27 cellular contexts compared by ENCODE assay signal in the genomic region with DNA sequence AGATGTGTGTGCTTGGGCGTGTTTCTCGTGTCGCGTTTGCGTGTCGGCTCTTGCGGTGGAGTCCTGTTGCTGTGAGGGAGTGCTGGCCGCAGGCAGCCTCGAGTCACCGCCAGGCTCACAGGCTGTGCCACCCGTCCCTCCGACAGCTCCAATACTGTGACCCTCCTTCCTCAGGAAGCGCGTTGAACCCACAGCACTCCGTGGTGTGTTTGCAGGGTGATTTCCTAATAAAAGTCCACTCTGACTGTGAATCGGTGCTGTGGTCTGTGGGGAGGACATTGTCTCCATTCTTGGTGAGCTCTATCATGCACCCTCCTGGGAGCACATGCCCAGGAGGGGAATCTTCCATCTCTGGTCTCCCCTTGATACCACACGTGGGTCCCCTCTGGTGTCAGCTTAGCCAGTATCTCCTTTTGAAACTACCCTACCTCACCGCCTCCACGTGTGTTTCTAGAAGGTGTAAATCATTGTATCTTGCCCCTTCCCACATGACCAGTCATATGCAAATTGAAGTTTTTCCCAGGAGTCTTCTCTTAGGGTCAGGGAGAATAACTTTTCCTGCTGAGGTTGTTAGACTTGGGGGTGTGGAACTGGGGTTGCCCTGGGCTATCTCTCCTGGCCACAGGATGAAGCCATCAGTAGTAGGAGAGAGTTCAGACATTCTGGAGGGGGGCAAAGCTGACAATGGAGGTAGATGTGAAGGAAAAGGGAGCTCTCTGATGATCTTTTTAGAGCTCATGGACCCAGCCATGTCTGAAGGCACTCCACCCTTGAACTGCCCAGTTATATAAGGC. TPM values are rescaled to one million over a fixed set of nuclear protein-coding genes. Genes with fewer than 3 reads are reported as not detected.
DNase-seq lines count a peak whose midpoint lies in the region; ATAC-seq and TF ChIP-seq lines count a peak whose summit lies in the region.
"Had no signal": no experiment of that assay in that cellular context is flagged by ENCODE, and none has a peak within 500 bp of the region (broad histone marks: within the 10 kb centered on the region; RNA-seq: fewer than 3 reads in every experiment).

No MANE protein-coding gene starts in this region.

- no peak for TF ChIP-seq CTCF in glutamatergic neuron (IDR thresholded peaks at IDR 0.05; ENCODE audit: partially characterized antibody, unreplicated experiment)
- no peak for TF ChIP-seq CTCF in neural crest cell (conservative IDR thresholded peaks at IDR 0.05)

- H3K4me3 Mint-ChIP-seq in glutamatergic neuron (ENCODE audit: unreplicated experiment) (no peak overlapping the region), neural crest cell (no peak overlapping the region)
- H3K4me3 Mint-ChIP-seq: activated CD8-positive, alpha-beta T cell treated with anti-CD3 and anti-CD28 coated beads, Interleukin-2, amount 10 ng/mL, durations not matched to agents 7 days and 5 days; central memory CD8-positive, alpha-beta T cell; nephron progenitor cell; T-helper 2 cell treated with Interferon-gamma antibody and Interleukin-4, amounts not matched to agents 5 μg/mL and 100 μg/mL, for 36 hours had no signal

- intact Hi-C loops in left cardiac atrium (cut with DNase I) = no loop called here
- intact Hi-C loops in left ventricle myocardium superior (cut with micrococcal nuclease) = no loop called here

- H3K27ac Mint-ChIP-seq in glutamatergic neuron (ENCODE audit: unreplicated experiment) = peak overlapping the region; percentile 52
- H3K27ac Mint-ChIP-seq in neural crest cell (ENCODE audit: unreplicated experiment) = peak overlapping the region; percentile 8
- H3K27ac Mint-ChIP-seq: activated CD8-positive, alpha-beta T cell treated with anti-CD3 and anti-CD28 coated beads, Interleukin-2, amount 10 ng/mL, durations not matched to agents 7 days and 5 days; nephron progenitor cell; T-helper 2 cell treated with Interferon-gamma antibody and Interleukin-4, amounts not matched to agents 5 μg/mL and 100 μg/mL, for 36 hours had no signal

- H3K27me3 Mint-ChIP-seq in glutamatergic neuron (ENCODE audit: unreplicated experiment) (peaks cover 23% of the 10 kb centered on the region), neural crest cell (ENCODE audit: low read depth) (no peaks in the 10 kb centered on the region)

- H3K4me1 Mint-ChIP-seq in glutamatergic neuron (ENCODE audit: low read depth, unreplicated experiment) (peaks cover 11% of the 10 kb centered on the region), neural crest cell (peaks cover 28% of the 10 kb centered on the region)

- DNase-seq in left cardiac atrium (peak; percentile 6), left ventricle myocardium superior (no peak), glutamatergic neuron (no peak), neural crest cell (ENCODE audit: low read depth, low spot score) (no peak), NCI-H345 (lab: John Stamatoyannopoulos, UW) (no peak), LoVo (ENCODE audit: low spot score) (no peak)
- DNase-seq: activated CD4-positive, alpha-beta T cell treated with anti-CD3 and anti-CD28 coated beads for 1 hour; activated CD8-positive, alpha-beta T cell treated with anti-CD3 and anti-CD28 coated beads, Interleukin-2, amount 10 ng/mL, durations not matched to agents 7 days and 5 days; activated naive CD4-positive, alpha-beta T cell; dermis blood vessel endothelial cell; Kasumi-1; mammary epithelial cell; NCI-H1436; NCI-H2081; NCI-H526; nephron progenitor cell; NK-92 treated with Interleukin-12 subunit alpha and Interleukin-12 subunit beta, amount 100 ng/mL, for 24 hours; PC-3; SHP77; stimulated activated CD4-positive, alpha-beta T cell treated with anti-CD3 and anti-CD28 coated beads, Interleukin-12 subunit alpha, Interleukin-12 subunit beta, amount 100 ng/mL, for 4 hours; stimulated activated CD4-positive, alpha-beta T cell treated with anti-CD3 and anti-CD28 coated beads, Interleukin-2, amount 100 ng/mL, for 48 hours had no signal

- H3K36me3 Mint-ChIP-seq in glutamatergic neuron (ENCODE audit: unreplicated experiment) (peaks cover 9% of the 10 kb centered on the region), neural crest cell (ENCODE audit: low read depth) (no peaks in the 10 kb centered on the region)

- H3K9me3 Mint-ChIP-seq in glutamatergic neuron (ENCODE audit: unreplicated experiment) = peaks cover 19% of the 10 kb centered on the region
- H3K9me3 Mint-ChIP-seq in neural crest cell = no peaks in the 10 kb centered on the region
- H3K9me3 Mint-ChIP-seq: central memory CD8-positive, alpha-beta T cell; T-helper 2 cell treated with Interferon-gamma antibody and Interleukin-4, amounts not matched to agents 5 μg/mL and 100 μg/mL, for 36 hours had no signal

- no peak for ATAC-seq in left cardiac atrium
- no peak for ATAC-seq in left ventricle myocardium superior
- ATAC-seq in GM19455 (IDR thresholded peaks at IDR 0.05; ENCODE audit: unreplicated experiment) = no peak
- ATAC-seq: activated CD8-positive, alpha-beta T cell treated with anti-CD3 and anti-CD28 coated beads, Interleukin-2, amount 10 ng/mL, durations not matched to agents 7 days and 5 days; esophagus mucosa; heart left ventricle; pancreas; PC-3 had no signal

RNA-seq across cellular contexts. Expression of gene PCMTD2, which starts 13.3 kb away (rescaled TPM):
- total RNA-seq in left cardiac atrium (10 to 100 TPM; 54.9 to 76.4 TPM), left ventricle myocardium superior (87.2 TPM), glutamatergic neuron (ENCODE audit: unreplicated experiment) (82.4 TPM), neural crest cell (61.6 and 65.4 TPM in 2 replicates)
